31 cellular contexts compared by ENCODE assay signal in the genomic region with DNA sequence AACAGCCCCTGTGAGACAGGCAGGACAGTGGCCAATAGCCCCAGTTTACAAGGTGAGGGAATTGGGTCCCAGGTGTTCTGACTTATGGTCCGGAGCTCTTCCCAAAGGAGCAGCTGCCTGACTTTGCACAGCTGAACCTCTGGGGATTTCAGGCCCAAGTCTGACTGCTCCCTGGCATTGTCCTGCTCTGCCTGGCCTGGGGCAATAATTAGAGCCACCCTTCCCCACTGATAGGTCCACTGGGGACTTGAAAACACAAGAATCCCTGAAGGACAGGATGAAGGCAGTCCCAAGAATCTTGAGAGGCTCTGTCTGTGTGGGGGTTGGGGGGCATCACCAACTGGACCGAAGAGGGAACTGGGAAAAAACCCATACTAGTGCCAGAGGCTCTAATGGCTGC. TPM values are rescaled to one million over a fixed set of nuclear protein-coding genes. Genes with fewer than 3 reads are reported as not detected.
"Had no signal": no experiment of that assay in that cellular context is flagged by ENCODE, and none has a peak within 500 bp of the region (broad histone marks: within the 10 kb centered on the region; RNA-seq: fewer than 3 reads in every experiment).

No MANE protein-coding gene starts in this region.

- H3K79me2 ChIP-seq: hepatocyte had no signal

- H3K9me3 ChIP-seq: left ventricle myocardium inferior, neutrophil, ovary, prostate gland, tibial nerve, uterus had no signal

- H3K4me3 ChIP-seq: hepatocyte, left ventricle myocardium inferior, lung, neural progenitor cell, ovary, prostate gland, smooth muscle cell, tibial nerve, uterus had no signal

- H3K27ac ChIP-seq: hepatocyte, left ventricle myocardium inferior, neural progenitor cell, neutrophil, ovary, prostate gland, tibial nerve, uterus had no signal

- DNase-seq: islet precursor cell; left ventricle myocardium inferior; mesendoderm; naive B cell; natural killer cell; nephron progenitor cell; occipital lobe; retina; right cardiac atrium; stimulated activated CD4-positive, alpha-beta T cell treated with anti-CD3 and anti-CD28 coated beads, Interleukin-12 subunit alpha, Interleukin-12 subunit beta, amount 100 ng/mL, for 4 hours; stimulated activated CD4-positive, alpha-beta T cell treated with anti-CD3 and anti-CD28 coated beads, Interleukin-15, amount 100 ng/mL, for 24 hours; stimulated activated CD4-positive, alpha-beta T cell treated with anti-CD3 and anti-CD28 coated beads, Interleukin-2, amount 100 ng/mL, for 24 hours; stimulated activated CD4-positive, alpha-beta T cell treated with anti-CD3 and anti-CD28 coated beads, Interleukin-4, amount 100 ng/mL, for 1 hour; stimulated activated naive B cell treated with anti-CD40 and anti-IgM and Interleukin-4, amounts not matched to agents 10 μg/mL and 1 μg/mL and 100 μg/mL, for 72 hours; uterus had no signal

- H2AFZ ChIP-seq: hepatocyte, neural progenitor cell had no signal

- H3K36me3 ChIP-seq: left ventricle myocardium inferior, neural progenitor cell, neutrophil, ovary, prostate gland, tibial nerve, uterus had no signal

- H3K4me2 ChIP-seq: hepatocyte, neural progenitor cell, smooth muscle cell had no signal

- ATAC-seq: natural killer cell; right cardiac atrium; stimulated activated naive B cell treated with anti-CD40 and anti-IgM and Interleukin-4, amounts not matched to agents 10 μg/mL and 1 μg/mL and 100 μg/mL, for 72 hours had no signal

RNA-seq across cellular contexts. Expression of gene FEV, which starts 3.7 kb away (rescaled TPM):
- total RNA-seq: kidney epithelial cell, left ventricle myocardium inferior, lower leg skin, lung, mononuclear cell, natural killer cell, occipital lobe, right cardiac atrium, skeletal muscle tissue, smooth muscle cell, subcutaneous adipose tissue, temporal lobe, tibial nerve, ureter, uterus had no signal
- polyA plus RNA-seq: lung, ovary, right cardiac atrium, smooth muscle cell had no signal

RNA-seq across cellular contexts. Expression of gene CRYBA2, which starts 4.6 kb away (rescaled TPM):
- total RNA-seq: kidney epithelial cell, left ventricle myocardium inferior, lower leg skin, lung, mesothelial cell of epicardium, mononuclear cell, natural killer cell, occipital lobe, ovary, right cardiac atrium, skeletal muscle tissue, smooth muscle cell, subcutaneous adipose tissue, temporal lobe, tibial nerve, ureter, uterus had no signal
- polyA plus RNA-seq: hepatocyte, ovary, right cardiac atrium, smooth muscle cell had no signal

RNA-seq across cellular contexts. Expression of gene CDK5R2, which starts 29.2 kb away (rescaled TPM):
- total RNA-seq: left ventricle myocardium inferior, lower leg skin, mononuclear cell, natural killer cell, ovary, prostate gland, right cardiac atrium, skeletal muscle tissue, smooth muscle cell, subcutaneous adipose tissue, tibial nerve, ureter, uterus had no signal
- polyA plus RNA-seq: hepatocyte, ovary had no signal

RNA-seq across cellular contexts. Expression of gene CFAP65, which starts 52.7 kb away (rescaled TPM):
- total RNA-seq: kidney epithelial cell, left ventricle myocardium inferior, lower leg skin, mesothelial cell of epicardium, natural killer cell, right cardiac atrium, skeletal muscle tissue, smooth muscle cell, subcutaneous adipose tissue, tibial nerve, ureter had no signal
- polyA plus RNA-seq: right cardiac atrium, smooth muscle cell had no signal
